Comparison of ENCODE assay signal across 8 cellular contexts in the genomic region with DNA sequence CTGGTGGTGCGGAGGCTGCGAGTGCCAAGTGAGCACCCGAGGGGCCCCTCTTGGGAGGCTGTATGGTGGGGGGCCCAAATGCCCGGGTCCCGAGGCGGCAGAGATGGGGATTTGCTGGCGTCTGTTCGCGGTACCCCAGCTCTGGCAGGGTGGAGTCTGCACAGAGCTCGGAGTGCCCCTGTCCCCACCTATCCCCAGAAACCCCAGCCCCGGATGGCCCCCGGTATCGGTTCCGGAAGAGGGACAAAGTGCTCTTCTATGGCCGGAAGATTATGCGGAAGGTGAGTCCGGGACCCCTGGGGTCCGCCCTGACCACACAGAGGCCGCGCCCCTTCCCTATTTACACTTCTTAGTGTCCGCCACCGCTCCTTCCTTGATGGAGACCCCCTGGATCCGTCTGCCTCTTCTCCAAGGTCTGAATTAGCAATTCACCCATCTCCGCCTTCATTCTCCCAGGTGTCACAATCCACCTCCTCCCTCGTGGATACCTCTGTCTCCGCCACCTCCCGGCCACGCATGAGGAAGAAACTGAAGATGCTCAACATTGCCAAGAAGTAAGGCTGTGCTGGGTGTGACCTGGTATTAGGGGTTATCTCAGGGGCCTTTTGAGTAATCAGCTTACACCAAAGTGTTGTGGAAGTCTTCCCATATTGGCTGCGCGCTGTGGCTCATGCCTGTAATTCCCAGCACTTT. TPM values are rescaled to one million over a fixed set of nuclear protein-coding genes. Genes with fewer than 3 reads are reported as not detected.
DNase-seq lines count a peak whose midpoint lies in the region; ATAC-seq and TF ChIP-seq lines count a peak whose summit lies in the region.

No MANE protein-coding gene starts in this region.

- TF ChIP-seq EP300 in stomach (IDR thresholded peaks at IDR 0.05) = no peak

- TF ChIP-seq CTCF in stomach (IDR thresholded peaks at IDR 0.05) = no peak

- H3K27ac ChIP-seq in iPS DF 6.9 (ENCODE audit: low read length) = no peak overlapping the region
- peak overlapping the region; percentile 92 to 94 (median 92) for H3K27ac ChIP-seq in stomach

- H3K27me3 Mint-ChIP-seq in activated naive CD4-positive, alpha-beta T cell treated with anti-CD3 and anti-CD28 coated beads, Interleukin-2, amount 10 ng/mL, durations not matched to agents 7 days and 5 days = no peaks in the 10 kb centered on the region
- H3K27me3 Mint-ChIP-seq in activated CD4-positive, alpha-beta memory T cell treated with anti-CD3 and anti-CD28 coated beads, Interleukin-2, amount 10 ng/mL, durations not matched to agents 7 days and 5 days = no peaks in the 10 kb centered on the region

- peak overlapping the region; percentile 77 for H3K27ac Mint-ChIP-seq in activated naive CD4-positive, alpha-beta T cell treated with anti-CD3 and anti-CD28 coated beads, Interleukin-2, amount 10 ng/mL, durations not matched to agents 7 days and 5 days
- peak overlapping the region; percentile 81 for H3K27ac Mint-ChIP-seq in activated CD4-positive, alpha-beta memory T cell treated with anti-CD3 and anti-CD28 coated beads, Interleukin-2, amount 10 ng/mL, durations not matched to agents 7 days and 5 days

- H3K27me3 ChIP-seq in iPS DF 6.9 (ENCODE audit: control insufficient read depth, insufficient read depth, low read length) = no peaks in the 10 kb centered on the region
- H3K27me3 ChIP-seq in stomach = no peaks in the 10 kb centered on the region

- H3K36me3 ChIP-seq in iPS DF 6.9 (ENCODE audit: control insufficient read depth, insufficient read depth, low read length) (peaks cover 3% of the 10 kb centered on the region; the same call in 1 of the 2 replicates), stomach (peaks cover 34 to 54% (median 47%) of the 10 kb centered on the region in 4 donors)

- no peaks in the 10 kb centered on the region for H3K9me3 Mint-ChIP-seq in activated naive CD4-positive, alpha-beta T cell treated with anti-CD3 and anti-CD28 coated beads, Interleukin-2, amount 10 ng/mL, durations not matched to agents 7 days and 5 days
- H3K9me3 Mint-ChIP-seq in activated CD4-positive, alpha-beta memory T cell treated with anti-CD3 and anti-CD28 coated beads, Interleukin-2, amount 10 ng/mL, durations not matched to agents 7 days and 5 days = no peaks in the 10 kb centered on the region

- POLR2A ChIA-PET in activated CD4-positive, alpha-beta memory T cell treated with anti-CD3 and anti-CD28 coated beads, Interleukin-2, amount 10 ng/mL, durations not matched to agents 7 days and 5 days (lab: Charles Lee) = interaction anchor here (1.6 to 6.3 kb wide), 3 partner anchors 9 to 94 kb away, joined by 12 to 60 read pairs (median 13); partner anchors contain the start of genes MCOLN1, PET100 and XAB2

- peak overlapping the region; percentile 94 for H3K4me3 Mint-ChIP-seq in activated naive CD4-positive, alpha-beta T cell treated with anti-CD3 and anti-CD28 coated beads, Interleukin-2, amount 10 ng/mL, durations not matched to agents 7 days and 5 days
- peak overlapping the region; percentile 93 for H3K4me3 Mint-ChIP-seq in activated CD4-positive, alpha-beta memory T cell treated with anti-CD3 and anti-CD28 coated beads, Interleukin-2, amount 10 ng/mL, durations not matched to agents 7 days and 5 days

- CTCF ChIA-PET in activated naive CD4-positive, alpha-beta T cell treated with anti-CD3 and anti-CD28 coated beads, Interleukin-2, amount 10 ng/mL, durations not matched to agents 7 days and 5 days (lab: Charles Lee) = interaction anchor here (1.2 kb wide), 1 partner anchor 13 kb away, joined by 3 read pairs; no protein-coding TSS in a partner anchor
- CTCF ChIA-PET in activated CD4-positive, alpha-beta memory T cell treated with anti-CD3 and anti-CD28 coated beads, Interleukin-2, amount 10 ng/mL, durations not matched to agents 7 days and 5 days (lab: Charles Lee) = interaction anchor here (0.7 to 1.9 kb wide), 3 partner anchors 13 to 56 kb away, joined by 5 to 8 read pairs (median 7); partner anchors contain the start of gene MCOLN1

- no peak for ATAC-seq in HG03196 (IDR thresholded peaks at IDR 0.05; ENCODE audit: unreplicated experiment)
- no peak for ATAC-seq in HG03159 (IDR thresholded peaks at IDR 0.05; ENCODE audit: unreplicated experiment)

- TF ChIP-seq POLR2A in stomach (IDR thresholded peaks at IDR 0.05) = no peak

- peak overlapping the region; percentile 52; the same call in 1 of the 2 replicates for H3K4me3 ChIP-seq in iPS DF 6.9 (ENCODE audit: low read length)
- H3K4me3 ChIP-seq in stomach = peak overlapping the region; percentile 77 to 82 (median 80)

- DNase-seq in activated naive CD4-positive, alpha-beta T cell treated with anti-CD3 and anti-CD28 coated beads, Interleukin-2, amount 10 ng/mL, durations not matched to agents 7 days and 5 days = no peak
- no peak for DNase-seq in activated naive CD4-positive, alpha-beta T cell (lab: John Stamatoyannopoulos, UW)
- no peak for DNase-seq in activated CD4-positive, alpha-beta memory T cell treated with anti-CD3 and anti-CD28 coated beads, Interleukin-2, amount 10 ng/mL, durations not matched to agents 7 days and 5 days
- DNase-seq in iPS DF 6.9 (ENCODE audit: low read depth, low spot score) = no peak
- DNase-seq in stomach = no peak
- DNase-seq in middle frontal gyrus (ENCODE audit: extremely low spot score, low spot score) = no peak

- peaks cover 25% of the 10 kb centered on the region for H3K4me1 Mint-ChIP-seq in activated naive CD4-positive, alpha-beta T cell treated with anti-CD3 and anti-CD28 coated beads, Interleukin-2, amount 10 ng/mL, durations not matched to agents 7 days and 5 days
- H3K4me1 Mint-ChIP-seq in activated CD4-positive, alpha-beta memory T cell treated with anti-CD3 and anti-CD28 coated beads, Interleukin-2, amount 10 ng/mL, durations not matched to agents 7 days and 5 days = peaks cover 25% of the 10 kb centered on the region

- no peaks in the 10 kb centered on the region for H3K4me1 ChIP-seq in iPS DF 6.9 (ENCODE audit: control insufficient read depth, insufficient read depth, low read length)
- H3K4me1 ChIP-seq in stomach = peaks cover 7 to 31% (median 25%) of the 10 kb centered on the region in 4 donors

- intact Hi-C loops in stomach (cut with DNase I; ENCODE audit: low total_unique reads) = no loop called here

- WGBS in iPS DF 6.9 (ENCODE audit: insufficient coverage, insufficient read length) = no CpG with 5 or more reads among the region's 30 CpGs
- 8 to 22% (median 15%) methylated on average over 20 to 30 of the region's 30 CpGs for WGBS in stomach, 5 donors

- H3K36me3 Mint-ChIP-seq in activated naive CD4-positive, alpha-beta T cell treated with anti-CD3 and anti-CD28 coated beads, Interleukin-2, amount 10 ng/mL, durations not matched to agents 7 days and 5 days = peaks cover 23% of the 10 kb centered on the region
- peaks cover 33% of the 10 kb centered on the region for H3K36me3 Mint-ChIP-seq in activated CD4-positive, alpha-beta memory T cell treated with anti-CD3 and anti-CD28 coated beads, Interleukin-2, amount 10 ng/mL, durations not matched to agents 7 days and 5 days (ENCODE audit: low read depth)

- H3K9me3 ChIP-seq in iPS DF 6.9 (ENCODE audit: control insufficient read depth, insufficient read depth, low read length) (no peaks in the 10 kb centered on the region), stomach (no peaks in the 10 kb centered on the region)

RNA-seq across cellular contexts. Expression of gene PNPLA6, which starts 0.6 kb away (rescaled TPM):
- 100 to 1,000 TPM; 130 to 152 TPM for total RNA-seq in activated CD4-positive, alpha-beta memory T cell treated with anti-CD3 and anti-CD28 coated beads, Interleukin-2, amount 10 ng/mL, durations not matched to agents 7 days and 5 days
- 100 to 1,000 TPM in 2 of 5 donors, 10 to 100 TPM in 3; 15.2 to 357 (median 70.1) TPM for total RNA-seq in stomach
- polyA plus RNA-seq in stomach = 10 to 100 TPM; 31.3 to 38.4 (median 38.0) TPM

RNA-seq across cellular contexts. Expression of gene MCOLN1, which starts 13.7 kb away (rescaled TPM):
- 10 to 100 TPM; 15.2 to 15.3 TPM for total RNA-seq in activated CD4-positive, alpha-beta memory T cell treated with anti-CD3 and anti-CD28 coated beads, Interleukin-2, amount 10 ng/mL, durations not matched to agents 7 days and 5 days
- 10 to 100 TPM in 3 of 5 donors, 1 to 10 TPM in 2; 5.1 to 56.6 (median 18.3) TPM for total RNA-seq in stomach
- polyA plus RNA-seq in stomach = 10 to 100 TPM; 13.3 to 25.5 (median 19.2) TPM

RNA-seq across cellular contexts. Expression of gene ZNF358, which starts 20.2 kb away (rescaled TPM):
- 1 to 10 TPM; 5.5 to 7.5 TPM for total RNA-seq in activated CD4-positive, alpha-beta memory T cell treated with anti-CD3 and anti-CD28 coated beads, Interleukin-2, amount 10 ng/mL, durations not matched to agents 7 days and 5 days
- total RNA-seq in stomach = 100 to 1,000 TPM in 1 of 5 donors, 10 to 100 TPM in 3, 1 to 10 TPM in 1; 6.2 to 304 (median 84.0) TPM
- 10 to 100 TPM; 68.0 to 75.8 (median 72.4) TPM for polyA plus RNA-seq in stomach

RNA-seq across cellular contexts. Expression of gene PEX11G, which starts 47.3 kb away (rescaled TPM):
- 1 to 10 TPM in 1 of 2 experiments, under 1 TPM in 1; 0.68 to 1.7 TPM for total RNA-seq in activated CD4-positive, alpha-beta memory T cell treated with anti-CD3 and anti-CD28 coated beads, Interleukin-2, amount 10 ng/mL, durations not matched to agents 7 days and 5 days
- 1 to 10 TPM in 2 of 5 donors, not detected in 3; 3.9 to 5.2 TPM for total RNA-seq in stomach
- 1 to 10 TPM; 5.5 to 8.8 (median 5.8) TPM for polyA plus RNA-seq in stomach

RNA-seq across cellular contexts. Expression of gene CAMSAP3, which starts 59.5 kb away (rescaled TPM):
- total RNA-seq in activated CD4-positive, alpha-beta memory T cell treated with anti-CD3 and anti-CD28 coated beads, Interleukin-2, amount 10 ng/mL, durations not matched to agents 7 days and 5 days = under 1 TPM; 0.13 to 0.33 TPM
- 100 to 1,000 TPM in 1 of 5 donors, 10 to 100 TPM in 3, 1 to 10 TPM in 1; 5.5 to 232 (median 43.8) TPM for total RNA-seq in stomach
- 10 to 100 TPM; 17.0 to 21.5 (median 21.1) TPM for polyA plus RNA-seq in stomach
